Comparison of ENCODE assay signal across 1 cellular context in genomic region chr15:99628374-99629001, GRCh38.
TF ChIP-seq lines count a peak whose summit lies in the region.

No MANE protein-coding gene starts in this region.

TF ChIP-seq in WTC11, 78 proteins besides CTCF, POLR2A, EP300 and RAD21 (continued from another document):
- TF ChIP-seq AR (CRISPR knock-in tag; IDR thresholded peaks at IDR 0.05) (no peak), OVOL2 (CRISPR knock-in tag; IDR thresholded peaks at IDR 0.05; ENCODE audit: borderline replicate concordance) (no peak), ZNF219 (CRISPR knock-in tag; IDR thresholded peaks at IDR 0.05; ENCODE audit: borderline replicate concordance) (no peak), CBFB (CRISPR knock-in tag; IDR thresholded peaks at IDR 0.05; ENCODE audit: low read depth) (no peak), RELA (CRISPR knock-in tag; IDR thresholded peaks at IDR 0.05; ENCODE audit: borderline replicate concordance) (no peak), HMGXB4 (CRISPR knock-in tag; IDR thresholded peaks at IDR 0.05) (no peak), MYBL2 (CRISPR knock-in tag; IDR thresholded peaks at IDR 0.05) (no peak), PRRX2 (CRISPR knock-in tag; IDR thresholded peaks at IDR 0.05) (no peak), ATF1 (CRISPR knock-in tag; IDR thresholded peaks at IDR 0.05) (no peak), ATF2 (CRISPR knock-in tag; IDR thresholded peaks at IDR 0.05; ENCODE audit: borderline replicate concordance, low read depth) (no peak), SOX15 (CRISPR knock-in tag; IDR thresholded peaks at IDR 0.05) (no peak), ZNF232 (CRISPR knock-in tag; IDR thresholded peaks at IDR 0.05) (no peak)
- TF ChIP-seq, protein P1, sequence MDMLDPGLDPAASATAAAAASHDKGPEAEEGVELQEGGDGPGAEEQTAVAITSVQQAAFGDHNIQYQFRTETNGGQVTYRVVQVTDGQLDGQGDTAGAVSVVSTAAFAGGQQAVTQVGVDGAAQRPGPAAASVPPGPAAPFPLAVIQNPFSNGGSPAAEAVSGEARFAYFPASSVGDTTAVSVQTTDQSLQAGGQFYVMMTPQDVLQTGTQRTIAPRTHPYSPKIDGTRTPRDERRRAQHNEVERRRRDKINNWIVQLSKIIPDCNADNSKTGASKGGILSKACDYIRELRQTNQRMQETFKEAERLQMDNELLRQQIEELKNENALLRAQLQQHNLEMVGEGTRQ (CRISPR knock-in tag; IDR thresholded peaks at IDR 0.05) = no peak
- TF ChIP-seq, protein P2, sequence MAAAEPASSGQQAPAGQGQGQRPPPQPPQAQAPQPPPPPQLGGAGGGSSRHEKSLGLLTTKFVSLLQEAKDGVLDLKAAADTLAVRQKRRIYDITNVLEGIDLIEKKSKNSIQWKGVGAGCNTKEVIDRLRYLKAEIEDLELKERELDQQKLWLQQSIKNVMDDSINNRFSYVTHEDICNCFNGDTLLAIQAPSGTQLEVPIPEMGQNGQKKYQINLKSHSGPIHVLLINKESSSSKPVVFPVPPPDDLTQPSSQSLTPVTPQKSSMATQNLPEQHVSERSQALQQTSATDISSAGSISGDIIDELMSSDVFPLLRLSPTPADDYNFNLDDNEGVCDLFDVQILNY (CRISPR knock-in tag; IDR thresholded peaks at IDR 0.05) = no peak
